Comparison of ENCODE assay signal across 34 cellular contexts in the genomic region with DNA sequence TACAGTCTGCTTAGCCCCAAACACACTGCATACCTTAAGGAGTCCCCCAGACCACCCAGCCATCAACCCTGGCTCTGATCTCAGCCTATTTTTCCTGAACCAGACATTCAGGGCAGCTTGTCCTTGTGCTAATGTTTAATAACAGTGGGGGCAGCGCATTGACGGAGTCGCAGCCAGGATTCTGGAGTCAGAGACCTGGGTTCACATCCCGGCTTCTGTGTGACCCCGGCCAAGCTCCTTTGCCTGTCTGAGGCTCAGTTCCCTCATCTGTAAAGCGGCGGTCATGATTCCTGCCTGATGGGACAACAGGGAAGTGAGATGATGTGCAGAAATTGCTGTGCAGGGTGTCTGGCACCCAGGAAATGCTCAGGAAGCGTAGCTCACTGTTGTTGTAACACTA.
"Had no signal": no experiment of that assay in that cellular context is flagged by ENCODE, and none has a peak within 500 bp of the region (broad histone marks: within the 10 kb centered on the region; RNA-seq: fewer than 3 reads in every experiment).

No MANE protein-coding gene starts in this region.

- DNase-seq: activated B cell treated with CpG ODN at 0.5 μM for 24 hours; activated CD4-positive, alpha-beta memory T cell treated with anti-CD3 and anti-CD28 coated beads, Interleukin-2, amount 10 ng/mL, durations not matched to agents 7 days and 5 days; activated CD4-positive, alpha-beta T cell treated with anti-CD3 and anti-CD28 coated beads for 1 hour; activated CD4-positive, alpha-beta T cell treated with anti-CD3 and anti-CD28 coated beads for 48 hours; activated CD8-positive, alpha-beta memory T cell treated with anti-CD3 and anti-CD28 coated beads for 24 hours; activated CD8-positive, alpha-beta memory T cell treated with anti-CD3 and anti-CD28 coated beads, Interleukin-2, amount 10 ng/mL, durations not matched to agents 7 days and 5 days; activated CD8-positive, alpha-beta memory T cell treated with anti-CD3 and anti-CD28 coated beads, Interleukin-2, amount 50 U/mL, for 48 hours; activated gamma-delta T cell; activated naive CD4-positive, alpha-beta T cell treated with anti-CD3 and anti-CD28 coated beads for 36 hours; activated T-cell treated with anti-CD3 and anti-CD28 coated beads, Interleukin-2, amount 50 U/mL, for 48 hours; adrenal gland; caudate nucleus; MG63; NCI-H1048; NCI-H1436 treated with DMSO at 0.1 percent for 48 hours; NCI-H1694 treated with DMSO at 0.1 percent for 48 hours; NCI-H2029; NCI-H345; NCI-H524 treated with DMSO at 0.1 percent for 48 hours; NK-92 treated with Interleukin-12 subunit alpha and Interleukin-12 subunit beta, amount 100 ng/mL, for 24 hours; PC-9; SIG-M5; SW 1271; T-helper 1 cell; T-helper 2 cell; T-helper 9 cell had no signal

- H3K27ac ChIP-seq: adrenal gland, body of pancreas, breast epithelium, PC-9, RWPE1, VCaP had no signal

- H2AFZ ChIP-seq: PC-9 had no signal

- H3K9me3 ChIP-seq: adrenal gland, body of pancreas, breast epithelium, MG63 had no signal

- H3K27me3 Mint-ChIP-seq: activated CD4-positive, alpha-beta memory T cell treated with anti-CD3 and anti-CD28 coated beads, Interleukin-2, amount 10 ng/mL, durations not matched to agents 7 days and 5 days; activated CD8-positive, alpha-beta memory T cell treated with anti-CD3 and anti-CD28 coated beads, Interleukin-2, amount 10 ng/mL, durations not matched to agents 7 days and 5 days had no signal

- H3K36me3 ChIP-seq: adrenal gland, breast epithelium, MG63 had no signal

- H3K27me3 ChIP-seq: body of pancreas, MG63 had no signal

- H3K4me3 Mint-ChIP-seq: activated B cell treated with CpG ODN at 0.5 μM for 24 hours; activated CD4-positive, alpha-beta memory T cell treated with anti-CD3 and anti-CD28 coated beads, Interleukin-2, amount 10 ng/mL, durations not matched to agents 7 days and 5 days; activated CD8-positive, alpha-beta memory T cell treated with anti-CD3 and anti-CD28 coated beads, Interleukin-2, amount 10 ng/mL, durations not matched to agents 7 days and 5 days; activated naive CD4-positive, alpha-beta T cell treated with anti-CD3 and anti-CD28 coated beads for 36 hours had no signal

- H3K4me3 ChIP-seq: adrenal gland, body of pancreas, breast epithelium, K562, MG63, PC-9 had no signal

- H3K4me2 ChIP-seq: PC-9 had no signal

- H3K9me3 Mint-ChIP-seq: activated B cell treated with CpG ODN at 0.5 μM for 24 hours; activated CD4-positive, alpha-beta memory T cell treated with anti-CD3 and anti-CD28 coated beads, Interleukin-2, amount 10 ng/mL, durations not matched to agents 7 days and 5 days; activated naive CD4-positive, alpha-beta T cell treated with anti-CD3 and anti-CD28 coated beads for 36 hours; activated naive CD4-positive, alpha-beta T cell treated with anti-CD3 and anti-CD28 coated beads, Interleukin-2, amount 50 U/mL, for 72 hours had no signal

- ATAC-seq: activated CD8-positive, alpha-beta memory T cell treated with anti-CD3 and anti-CD28 coated beads, Interleukin-2, amount 10 ng/mL, durations not matched to agents 7 days and 5 days; activated naive CD4-positive, alpha-beta T cell treated with anti-CD3 and anti-CD28 coated beads, Interleukin-2, amount 50 U/mL, for 72 hours; body of pancreas; Right ventricle myocardium inferior; SK-N-SH treated with all-trans-retinoic acid at 6 μM for 48 hours had no signal

- H3K4me1 ChIP-seq: adrenal gland, breast epithelium had no signal

- H3K36me3 Mint-ChIP-seq: activated CD8-positive, alpha-beta memory T cell treated with anti-CD3 and anti-CD28 coated beads, Interleukin-2, amount 10 ng/mL, durations not matched to agents 7 days and 5 days; activated naive CD4-positive, alpha-beta T cell treated with anti-CD3 and anti-CD28 coated beads, Interleukin-2, amount 50 U/mL, for 72 hours had no signal

- H3K4me1 Mint-ChIP-seq: activated B cell treated with CpG ODN at 0.5 μM for 24 hours; activated CD4-positive, alpha-beta memory T cell treated with anti-CD3 and anti-CD28 coated beads, Interleukin-2, amount 10 ng/mL, durations not matched to agents 7 days and 5 days; activated CD8-positive, alpha-beta memory T cell treated with anti-CD3 and anti-CD28 coated beads, Interleukin-2, amount 10 ng/mL, durations not matched to agents 7 days and 5 days had no signal

- H3K27ac Mint-ChIP-seq: activated B cell treated with CpG ODN at 0.5 μM for 24 hours; activated CD4-positive, alpha-beta memory T cell treated with anti-CD3 and anti-CD28 coated beads, Interleukin-2, amount 10 ng/mL, durations not matched to agents 7 days and 5 days; activated CD8-positive, alpha-beta memory T cell treated with anti-CD3 and anti-CD28 coated beads, Interleukin-2, amount 10 ng/mL, durations not matched to agents 7 days and 5 days; activated naive CD4-positive, alpha-beta T cell treated with anti-CD3 and anti-CD28 coated beads for 36 hours; activated naive CD4-positive, alpha-beta T cell treated with anti-CD3 and anti-CD28 coated beads, Interleukin-2, amount 50 U/mL, for 72 hours had no signal
